Comparison of ENCODE assay signal across 1 cellular context in the genomic region with DNA sequence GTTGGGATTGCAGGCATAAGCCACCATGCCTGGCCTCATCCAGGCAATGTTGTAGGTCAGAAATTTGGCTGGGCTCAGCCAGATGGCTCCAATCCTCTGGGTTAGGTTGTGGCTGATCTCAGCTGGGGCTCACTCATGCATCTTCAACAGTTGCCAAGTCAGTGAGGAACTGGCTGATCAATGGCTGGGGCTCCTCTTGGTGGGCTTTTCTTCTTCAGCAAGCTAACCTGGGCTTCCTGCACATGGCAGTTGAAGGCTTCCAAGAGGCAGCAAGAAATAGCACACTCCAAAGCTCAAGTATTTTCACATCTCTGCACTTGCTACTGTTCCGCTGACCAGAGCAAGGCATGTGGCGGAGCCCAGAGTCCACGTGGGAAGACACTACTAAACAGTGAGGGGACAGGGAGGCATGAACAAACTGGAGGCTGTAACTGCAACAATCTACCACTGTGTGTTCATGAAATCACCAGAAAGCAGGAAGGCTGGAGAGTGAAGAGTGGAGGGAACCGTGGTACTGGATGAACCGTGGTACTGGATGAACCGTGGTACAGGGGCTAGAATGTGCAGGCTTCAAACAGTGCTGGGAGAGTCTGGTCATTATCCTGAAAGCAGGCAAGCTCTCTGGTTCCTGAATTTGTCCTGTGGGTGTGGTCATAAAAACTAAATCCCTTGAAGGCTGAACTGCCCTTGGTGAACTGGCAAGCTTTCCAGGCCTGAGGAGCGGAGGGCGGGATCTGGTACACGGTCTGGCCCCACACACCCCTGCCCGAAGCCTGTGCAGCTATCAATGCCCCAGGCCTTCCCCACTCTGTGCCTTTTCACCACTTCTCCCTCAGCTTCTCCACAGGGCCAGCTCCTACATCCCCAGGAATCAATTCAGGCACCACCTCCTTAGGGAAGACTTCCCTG.
A peak's percentile ranks its signal among the peaks of the same experiment; 100 is the strongest.
TF ChIP-seq lines count a peak whose summit lies in the region.

No MANE protein-coding gene starts in this region.

TF ChIP-seq in HepG2, 621 proteins besides CTCF, POLR2A, EP300 and RAD21:
- TF ChIP-seq HDAC6 (IDR thresholded peaks at IDR 0.05; ENCODE audit: low read depth, low read length), result no peak
- TF ChIP-seq, protein P1, sequence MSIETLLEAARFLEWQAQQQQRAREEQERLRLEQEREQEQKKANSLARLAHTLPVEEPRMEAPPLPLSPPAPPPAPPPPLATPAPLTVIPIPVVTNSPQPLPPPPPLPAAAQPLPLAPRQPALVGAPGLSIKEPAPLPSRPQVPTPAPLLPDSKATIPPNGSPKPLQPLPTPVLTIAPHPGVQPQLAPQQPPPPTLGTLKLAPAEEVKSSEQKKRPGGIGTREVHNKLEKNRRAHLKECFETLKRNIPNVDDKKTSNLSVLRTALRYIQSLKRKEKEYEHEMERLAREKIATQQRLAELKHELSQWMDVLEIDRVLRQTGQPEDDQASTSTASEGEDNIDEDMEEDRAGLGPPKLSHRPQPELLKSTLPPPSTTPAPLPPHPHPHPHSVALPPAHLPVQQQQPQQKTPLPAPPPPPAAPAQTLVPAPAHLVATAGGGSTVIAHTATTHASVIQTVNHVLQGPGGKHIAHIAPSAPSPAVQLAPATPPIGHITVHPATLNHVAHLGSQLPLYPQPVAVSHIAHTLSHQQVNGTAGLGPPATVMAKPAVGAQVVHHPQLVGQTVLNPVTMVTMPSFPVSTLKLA (IDR thresholded peaks at IDR 0.05), result peak; percentile 93
